ENCODE assay signal across 18 cellular contexts in the genomic region with DNA sequence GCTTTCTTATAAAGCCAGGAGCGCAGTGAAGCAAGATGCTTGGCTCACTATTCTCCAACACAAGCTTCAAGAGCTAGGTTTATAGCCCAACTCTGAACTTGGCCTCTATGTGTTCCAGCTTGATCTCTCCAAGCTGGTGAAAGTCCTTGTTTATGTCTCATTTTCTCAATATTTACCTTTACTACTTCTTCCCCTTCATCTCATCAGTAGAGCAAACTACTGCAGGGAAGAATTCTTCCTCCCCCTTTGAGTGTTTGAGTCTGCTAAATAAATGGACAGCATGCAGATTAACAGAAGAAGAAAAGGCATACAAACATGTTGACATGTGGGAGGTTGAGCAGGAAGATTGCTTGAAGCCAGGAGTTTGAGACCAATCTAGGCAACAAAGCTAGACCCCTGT.
DNase-seq lines count a peak whose midpoint lies in the region; ATAC-seq, FAIRE-seq and TF ChIP-seq lines count a peak whose summit lies in the region.
"Had no signal": no experiment of that assay in that cellular context is flagged by ENCODE, and none has a peak within 500 bp of the region (broad histone marks: within the 10 kb centered on the region; RNA-seq: fewer than 3 reads in every experiment).

No MANE protein-coding gene starts in this region.

- DNase-seq in HepG2 (ENCODE audit: low spot score), result peak; percentile 33
- no peak for DNase-seq in right lobe of liver
- DNase-seq in fibroblast of villous mesenchyme (ENCODE audit: low read depth), result peak; percentile 19
- DNase-seq in mucosa of descending colon, result no peak
- DNase-seq in retina, result no peak
- DNase-seq in HTR-8/SVneo (ENCODE audit: insufficient read length, low spot score), result no peak
- DNase-seq: C1 segment of cervical spinal cord; CD4-positive, CD25-positive, alpha-beta regulatory T cell; CD8-positive, alpha-beta memory T cell; DMS 273 treated with DMSO at 0.1 percent for 48 hours; DMS79; GDM1; HFFc6 had no signal

- intact Hi-C loops in HepG2 (cut with micrococcal nuclease; ENCODE audit: unreplicated experiment), result loop anchor here (5.0 kb wide), 1 partner anchor 348 kb away; no protein-coding TSS in a partner anchor
- intact Hi-C loops in right lobe of liver (cut with DNase I), result no loop called here
- intact Hi-C loops in mucosa of descending colon (cut with DNase I, micrococcal nuclease), result no loop called here

- peak in 1 of 2 experiments; percentile 68; a peak in 2 of 4 replicates for TF ChIP-seq EP300 in HepG2 (IDR thresholded peaks at IDR 0.05; ENCODE audit: low read depth in 2 of 2, low read length in 2 of 2)
- TF ChIP-seq EP300 in HepG2 (CRISPR knock-in tag; IDR thresholded peaks at IDR 0.05; ENCODE audit: borderline replicate concordance), result no peak

- H3K9me3 ChIP-seq in HepG2 (ENCODE audit: low read length) (no peaks in the 10 kb centered on the region), right lobe of liver (no peaks in the 10 kb centered on the region), mucosa of descending colon (no peaks in the 10 kb centered on the region)

- BruUV-seq in HepG2 (replicated peaks; lab: Mats Ljungman, UMichigan), result no TSS peak

- no peak overlapping the region for H3K4me3 ChIP-seq in HepG2 (replicated peaks in 1 of 3; ENCODE audit: insufficient read depth in 1 of 3, low read depth in 2 of 3, low read length in 3 of 3)
- no peak overlapping the region for H3K4me3 ChIP-seq in right lobe of liver
- H3K4me3 ChIP-seq in fibroblast of villous mesenchyme (ENCODE audit: low read depth, low read length), result no peak overlapping the region
- no peak overlapping the region for H3K4me3 ChIP-seq in mucosa of descending colon
- H3K4me3 ChIP-seq: GM23338 had no signal

- no CpG with 5 or more reads among the region's 1 CpG for WGBS in HepG2 (ENCODE audit: low lambda C conversion rate)
- 80% methylated on average over 1 of the region's 1 CpG for WGBS in right lobe of liver (ENCODE audit: insufficient coverage, low coverage, low lambda C conversion rate, missing lambda C conversion rate)

- H3K4me2 ChIP-seq in HepG2 (ENCODE audit: low read depth, low read length), result no peak overlapping the region
- H3K4me2 ChIP-seq: GM23338 had no signal

- no peaks in the 10 kb centered on the region for H4K20me1 ChIP-seq in HepG2 (ENCODE audit: insufficient read depth, low read length)

- CTCF ChIA-PET in HepG2 (lab: Yijun Ruan, JAX; ENCODE audit: low intra/inter-chr PET ratio, low total read pairs), result no interaction called here

- no peaks in the 10 kb centered on the region for H3K36me3 ChIP-seq in HepG2 (replicated peaks in 1 of 2; ENCODE audit: control insufficient read depth in 1 of 2, insufficient read depth in 2 of 2, low read length in 2 of 2)
- H3K36me3 ChIP-seq in right lobe of liver, result no peaks in the 10 kb centered on the region
- no peaks in the 10 kb centered on the region for H3K36me3 ChIP-seq in mucosa of descending colon (ENCODE audit: low read depth)

- ATAC-seq in HepG2 (no peak), right lobe of liver (no peak), mucosa of descending colon (peak; percentile 22)
- ATAC-seq: GM23338, HCT116 had no signal

- no peak overlapping the region for H3K9ac ChIP-seq in HepG2 (ENCODE audit: insufficient read depth, low read depth, low read length)

- TF ChIP-seq CTCF in HepG2 (CRISPR knock-in tag; IDR thresholded peaks at IDR 0.05) (no peak), right lobe of liver (IDR thresholded peaks at IDR 0.05) (no peak), fibroblast of villous mesenchyme (IDR thresholded peaks at IDR 0.05; ENCODE audit: insufficient read depth, low read depth, low read length) (no peak), mucosa of descending colon (IDR thresholded peaks at IDR 0.05) (no peak)

- H3K27me3 ChIP-seq in HepG2 (ENCODE audit: control insufficient read depth in 1 of 2, insufficient read depth in 2 of 2, low read length in 2 of 2) (no peaks in the 10 kb centered on the region), right lobe of liver (no peaks in the 10 kb centered on the region)

- H3K4me1 ChIP-seq in HepG2 (ENCODE audit: insufficient read depth, low read length) (peaks cover 41% of the 10 kb centered on the region), right lobe of liver (no peaks in the 10 kb centered on the region), mucosa of descending colon (ENCODE audit: low read depth) (peaks cover 6% of the 10 kb centered on the region)

- in situ Hi-C loops in HepG2 (cut with HindIII; ENCODE audit: extremely low pct_ligation_motif_present, low pct_unique_long_range_greater_than_20kb), result loop anchor here (25.0 kb wide), 1 partner anchor 377 kb away; no protein-coding TSS in a partner anchor

- no peak overlapping the region for H2AFZ ChIP-seq in HepG2 (ENCODE audit: low read length)
- H2AFZ ChIP-seq: GM23338 had no signal

- POLR2A ChIA-PET in HepG2 (lab: Yijun Ruan, JAX), result no interaction called here

- H3K79me2 ChIP-seq in HepG2 (ENCODE audit: insufficient read depth, low read length), result no peaks in the 10 kb centered on the region

- H3K27ac ChIP-seq in HepG2 (ENCODE audit: extremely low read length, insufficient read depth, low read length) (no peak overlapping the region), right lobe of liver (no peak overlapping the region)

- FAIRE-seq in HepG2 (lab: Jason Lieb, UNC) (no peak), HTR-8/SVneo (lab: Jason Lieb, UNC) (no peak)
- FAIRE-seq: GM12892, GM18507, H54 had no signal

- no peak for TF ChIP-seq POLR2A in HepG2 (IDR thresholded peaks at IDR 0.05; ENCODE audit: insufficient read depth in 1 of 2, low read depth in 2 of 2, low read length in 2 of 2)
- TF ChIP-seq POLR2A in right lobe of liver (IDR thresholded peaks at IDR 0.05), result no peak

- TF ChIP-seq RAD21 in HepG2 (CRISPR knock-in tag; IDR thresholded peaks at IDR 0.05), result no peak

TF ChIP-seq in HepG2, 621 proteins besides CTCF, POLR2A, EP300 and RAD21 (continues in another document):
- TF ChIP-seq, protein P1, sequence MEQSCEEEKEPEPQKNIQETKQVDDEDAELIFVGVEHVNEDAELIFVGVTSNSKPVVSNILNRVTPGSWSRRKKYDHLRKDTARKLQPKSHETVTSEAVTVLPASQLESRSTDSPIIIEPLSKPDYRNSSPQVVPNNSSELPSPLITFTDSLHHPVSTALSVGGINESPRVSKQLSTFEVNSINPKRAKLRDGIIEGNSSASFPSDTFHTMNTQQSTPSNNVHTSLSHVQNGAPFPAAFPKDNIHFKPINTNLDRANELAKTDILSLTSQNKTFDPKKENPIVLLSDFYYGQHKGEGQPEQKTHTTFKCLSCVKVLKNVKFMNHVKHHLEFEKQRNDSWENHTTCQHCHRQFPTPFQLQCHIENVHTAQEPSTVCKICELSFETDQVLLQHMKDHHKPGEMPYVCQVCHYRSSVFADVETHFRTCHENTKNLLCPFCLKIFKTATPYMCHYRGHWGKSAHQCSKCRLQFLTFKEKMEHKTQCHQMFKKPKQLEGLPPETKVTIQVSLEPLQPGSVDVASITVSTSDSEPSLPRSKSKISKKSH (CRISPR knock-in tag; IDR thresholded peaks at IDR 0.05; ENCODE audit: borderline replicate concordance), result no peak
- TF ChIP-seq SP4 (CRISPR knock-in tag; IDR thresholded peaks at IDR 0.05) (no peak), NAIF1 (CRISPR knock-in tag; IDR thresholded peaks at IDR 0.05; ENCODE audit: borderline replicate concordance) (no peak), FOXP1 (IDR thresholded peaks at IDR 0.05) (no peak), FOXP1 (CRISPR knock-in tag; IDR thresholded peaks at IDR 0.05) (peak; percentile 12; the same call in 1 of the 2 replicates), FOXA3 (CRISPR knock-in tag; IDR thresholded peaks at IDR 0.05) (peak; percentile 42; the same call in 1 of the 2 replicates), SP5 (CRISPR knock-in tag; IDR thresholded peaks at IDR 0.05; ENCODE audit: borderline replicate concordance, low read depth) (no peak), NFE2L1 (CRISPR knock-in tag; IDR thresholded peaks at IDR 0.05; ENCODE audit: borderline replicate concordance) (no peak), FOXO1 (CRISPR knock-in tag; IDR thresholded peaks at IDR 0.05) (no peak), GATAD2A (CRISPR knock-in tag; IDR thresholded peaks at IDR 0.05) (0 out of 2 replicates have a peak, but pooled peaks have one; percentile 28), KLF13 (CRISPR knock-in tag; IDR thresholded peaks at IDR 0.05) (no peak), ZNF121 (CRISPR knock-in tag; IDR thresholded peaks at IDR 0.05) (no peak)
- TF ChIP-seq, protein P2, sequence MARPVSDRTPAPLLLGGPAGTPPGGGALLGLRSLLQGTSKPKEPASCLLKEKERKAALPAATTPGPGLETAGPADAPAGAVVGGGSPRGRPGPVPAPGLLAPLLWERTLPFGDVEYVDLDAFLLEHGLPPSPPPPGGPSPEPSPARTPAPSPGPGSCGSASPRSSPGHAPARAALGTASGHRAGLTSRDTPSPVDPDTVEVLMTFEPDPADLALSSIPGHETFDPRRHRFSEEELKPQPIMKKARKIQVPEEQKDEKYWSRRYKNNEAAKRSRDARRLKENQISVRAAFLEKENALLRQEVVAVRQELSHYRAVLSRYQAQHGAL (CRISPR knock-in tag; IDR thresholded peaks at IDR 0.05; ENCODE audit: not compliant biosample characterization), result no peak
- TF ChIP-seq, protein P3, sequence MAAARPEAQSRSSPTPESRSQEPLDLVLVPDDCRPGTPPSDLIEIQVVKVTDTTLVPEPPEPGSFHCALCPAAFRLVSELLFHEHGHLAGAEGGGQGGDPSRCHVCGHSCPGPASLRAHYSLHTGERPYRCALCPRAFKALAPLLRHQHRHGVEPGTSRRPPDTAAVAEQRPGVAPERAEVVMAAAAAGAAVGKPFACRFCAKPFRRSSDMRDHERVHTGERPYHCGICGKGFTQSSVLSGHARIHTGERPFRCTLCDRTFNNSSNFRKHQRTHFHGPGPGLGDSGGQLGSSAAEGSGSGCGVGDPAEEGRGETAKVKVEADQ (CRISPR knock-in tag; IDR thresholded peaks at IDR 0.05; ENCODE audit: borderline replicate concordance), result no peak

Comparison
In these comparisons a context has a peak if more than half of its experiments do, and no peak if none do; other contexts are left out.
1. DNase-seq: peak in HepG2 (single experiment) and fibroblast of villous mesenchyme (single experiment); none in right lobe of liver (0 of 3), mucosa of descending colon (0 of 3), retina (single experiment) and HTR-8/SVneo (single experiment).